Comparison of ENCODE assay signal across 8 cellular contexts in the genomic region with DNA sequence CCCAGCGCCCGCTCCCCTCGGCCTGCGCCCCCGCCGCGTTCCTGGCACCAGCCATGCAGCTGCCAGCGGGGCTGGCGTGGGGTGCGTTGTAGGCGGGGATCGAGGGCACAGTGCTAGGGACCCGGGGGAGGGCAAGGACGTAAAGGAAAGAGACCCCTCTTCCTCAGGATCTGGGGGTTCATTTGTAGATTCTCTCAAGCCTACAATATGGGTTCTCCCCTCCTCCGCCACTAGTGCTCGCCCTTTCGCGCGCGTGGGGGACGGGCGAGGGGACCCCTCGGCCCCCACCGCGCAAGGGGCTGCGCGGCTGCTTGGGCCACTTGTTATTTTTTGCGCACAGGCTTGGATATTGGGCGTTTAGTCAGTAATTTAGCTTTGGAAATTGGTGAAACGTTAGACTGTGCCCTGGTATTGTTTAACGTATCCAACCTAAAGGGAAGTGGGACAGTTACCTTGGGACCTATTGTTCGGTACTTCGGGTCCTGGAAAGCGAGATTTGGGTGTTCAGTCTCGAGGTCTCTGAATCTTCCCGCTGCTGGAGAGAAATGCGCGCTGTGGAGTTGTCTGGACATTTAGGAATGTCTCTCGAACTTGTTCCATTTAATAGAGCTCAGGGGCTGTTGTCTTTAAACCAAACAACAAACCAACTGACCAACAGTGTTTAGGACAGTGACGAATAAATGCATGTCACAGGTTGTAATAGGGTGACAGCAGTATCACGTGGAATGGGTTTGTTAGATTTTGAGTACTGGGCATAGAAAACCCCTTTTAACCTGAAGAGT. TPM values are rescaled to one million over a fixed set of nuclear protein-coding genes. Genes with fewer than 3 reads are reported as not detected.
DNase-seq lines count a peak whose midpoint lies in the region; ATAC-seq and TF ChIP-seq lines count a peak whose summit lies in the region.

No MANE protein-coding gene starts in this region.

- peak overlapping the region; percentile 69 for H3K9ac ChIP-seq in ES-I3 (ENCODE audit: low read depth, low read length)

- H3K4me3 ChIP-seq in WI38 (ENCODE audit: low read depth, low read length), result peak overlapping the region; percentile 79
- peak overlapping the region; percentile 90 for H3K4me3 ChIP-seq in cardiac muscle cell

- ATAC-seq in GM19467 (IDR thresholded peaks at IDR 0.05; ENCODE audit: unreplicated experiment) (peak; percentile 3), HG03520 (IDR thresholded peaks at IDR 0.05; ENCODE audit: unreplicated experiment) (peak; percentile 31)

- TF ChIP-seq CTCF in WI38 (IDR thresholded peaks at IDR 0.05; ENCODE audit: low read depth, low read length) (no peak), cardiac muscle cell (IDR thresholded peaks at IDR 0.05; ENCODE audit: low read depth, low read length) (peak; percentile 11)

- H3K4me1 ChIP-seq in ES-I3 (ENCODE audit: insufficient read depth, low read length) (no peaks in the 10 kb centered on the region; the same call in none of the 2 replicates), cardiac muscle cell (ENCODE audit: low read depth) (peaks cover 14% of the 10 kb centered on the region)

- H3K36me3 ChIP-seq in ES-I3 (ENCODE audit: insufficient read depth, low read length) (no peaks in the 10 kb centered on the region), cardiac muscle cell (no peaks in the 10 kb centered on the region)

- DNase-seq in cardiac muscle cell (ENCODE audit: low read depth in 1 of 2, low spot score in 1 of 2) (peak; percentile 55 to 61), putamen (ENCODE audit: low spot score) (peak; percentile 5), NCI-H2029 treated with DMSO at 0.1 percent for 48 hours (lab: John Stamatoyannopoulos, UW) (no peak)
- no peak for DNase-seq in activated CD8-positive, alpha-beta memory T cell treated with anti-CD3 and anti-CD28 coated beads, Interleukin-2, amount 50 U/mL, for 48 hours

- H3K27me3 ChIP-seq in cardiac muscle cell, result no peaks in the 10 kb centered on the region

- peaks cover 2% of the 10 kb centered on the region; the same call in 1 of the 2 replicates for H3K9me3 ChIP-seq in ES-I3 (ENCODE audit: control insufficient read depth, insufficient read depth, low read length)
- H3K9me3 ChIP-seq in cardiac muscle cell (ENCODE audit: low read depth), result no peaks in the 10 kb centered on the region

- peak overlapping the region; percentile 83 for H3K27ac ChIP-seq in cardiac muscle cell

RNA-seq across cellular contexts. Expression of gene CDK14, which starts 0.8 kb away (rescaled TPM):
- total RNA-seq in cardiac muscle cell, result 20.6 and 22.5 TPM in 2 replicates
- polyA plus RNA-seq in cardiac muscle cell, result 23.1 and 27.9 TPM in 2 replicates

Comparison
In these comparisons a context has a peak if more than half of its experiments do, and no peak if none do; other contexts are left out.
1. DNase-seq: peak in cardiac muscle cell (2 of 2) and putamen (single experiment); none in NCI-H2029 treated with DMSO at 0.1 percent for 48 hours (single experiment) and activated CD8-positive, alpha-beta memory T cell treated with anti-CD3 and anti-CD28 coated beads, Interleukin-2, amount 50 U/mL, for 48 hours (single experiment).